Comparison of ENCODE assay signal across 17 cellular contexts in the genomic region with DNA sequence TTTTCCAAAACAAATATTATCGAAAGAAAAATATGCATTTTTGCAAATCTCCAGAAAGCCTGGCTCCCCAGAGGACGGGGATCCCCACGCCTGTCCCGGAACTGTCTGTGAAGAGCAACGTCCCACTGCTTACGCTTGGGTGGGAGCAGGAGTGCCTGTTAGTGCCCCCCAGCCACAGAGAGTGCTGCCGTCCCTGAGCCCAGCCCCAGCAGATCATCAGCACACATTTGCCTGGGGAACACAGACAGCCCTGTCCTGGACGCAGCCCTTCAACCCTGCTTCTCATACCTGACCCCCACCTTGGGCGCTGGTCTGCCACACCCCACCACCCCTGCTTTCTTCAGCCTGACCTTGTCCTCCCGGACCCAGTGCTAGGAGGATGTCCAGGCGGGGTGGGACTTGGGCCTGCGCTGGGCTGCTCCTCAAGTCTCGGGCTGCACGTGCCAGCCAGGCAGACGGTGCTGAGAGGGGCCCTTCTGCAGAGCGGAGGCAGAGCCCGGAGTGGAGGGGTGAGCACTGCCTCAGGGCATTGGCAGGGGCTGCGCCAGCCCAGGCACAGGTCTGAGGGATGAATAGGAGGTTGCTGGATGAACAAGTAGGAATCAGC.
A peak's percentile ranks its signal among the peaks of the same experiment; 100 is the strongest.
DNase-seq lines count a peak whose midpoint lies in the region; ATAC-seq, FAIRE-seq and TF ChIP-seq lines count a peak whose summit lies in the region.
"Had no signal": no experiment of that assay in that cellular context is flagged by ENCODE, and none has a peak within 500 bp of the region (broad histone marks: within the 10 kb centered on the region; RNA-seq: fewer than 3 reads in every experiment).

No MANE protein-coding gene starts in this region.

- no TSS peak for BruUV-seq in MCF 10A (replicated peaks; lab: Mats Ljungman, UMichigan)

- no peak for TF ChIP-seq CTCF in activated B cell treated with CpG ODN at 0.5 μM for 24 hours (IDR thresholded peaks at IDR 0.05)
- no peak for TF ChIP-seq CTCF in pancreas (IDR thresholded peaks at IDR 0.05)
- TF ChIP-seq CTCF in MCF 10A (IDR thresholded peaks at IDR 0.05; ENCODE audit: unreplicated experiment) = no peak

- H3K36me3 ChIP-seq in pancreas = no peaks in the 10 kb centered on the region

- peaks cover 9% of the 10 kb centered on the region for H3K36me3 Mint-ChIP-seq in activated B cell treated with CpG ODN at 0.5 μM for 24 hours (ENCODE audit: low read depth)
- no peaks in the 10 kb centered on the region for H3K36me3 Mint-ChIP-seq in MCF 10A (ENCODE audit: insufficient read depth, unreplicated experiment)
- H3K36me3 Mint-ChIP-seq: brain; CD4-positive, CD25-positive, alpha-beta regulatory T cell; immature natural killer cell had no signal

- H3K4me3 Mint-ChIP-seq in activated B cell treated with CpG ODN at 0.5 μM for 24 hours = no peak overlapping the region
- no peak overlapping the region for H3K4me3 Mint-ChIP-seq in MCF 10A (ENCODE audit: unreplicated experiment)
- H3K4me3 Mint-ChIP-seq: brain; CD4-positive, CD25-positive, alpha-beta regulatory T cell; immature natural killer cell had no signal

- no peak for FAIRE-seq in pancreas (lab: Jason Lieb, UNC)

- H3K27ac ChIP-seq in pancreas = no peak overlapping the region

- H3K4me1 Mint-ChIP-seq in activated B cell treated with CpG ODN at 0.5 μM for 24 hours (no peaks in the 10 kb centered on the region), MCF 10A (ENCODE audit: insufficient read depth, unreplicated experiment) (no peaks in the 10 kb centered on the region)
- H3K4me1 Mint-ChIP-seq: CD4-positive, CD25-positive, alpha-beta regulatory T cell; immature natural killer cell had no signal

- H3K27ac Mint-ChIP-seq in activated B cell treated with CpG ODN at 0.5 μM for 24 hours = no peak overlapping the region
- no peak overlapping the region for H3K27ac Mint-ChIP-seq in MCF 10A (ENCODE audit: low read depth, unreplicated experiment)
- H3K27ac Mint-ChIP-seq: brain, immature natural killer cell had no signal

- no peak for ATAC-seq in activated B cell treated with CpG ODN at 0.5 μM for 24 hours (ENCODE audit: low read depth)
- ATAC-seq in left cardiac atrium = no peak
- no peak for ATAC-seq in pancreas
- no peak for ATAC-seq in HG03135 (IDR thresholded peaks at IDR 0.05; ENCODE audit: unreplicated experiment)

- peak; percentile 0 for DNase-seq in Daoy (ENCODE audit: low read depth)
- DNase-seq in activated B cell treated with CpG ODN at 0.5 μM for 24 hours = peak; percentile 10
- peak; percentile 17 for DNase-seq in left cardiac atrium
- DNase-seq in pancreas = peak in 5 of 6 donors; percentile 6 to 55 (median 14)
- no peak for DNase-seq in MCF 10A (ENCODE audit: unreplicated experiment)
- DNase-seq in NCI-H1105 (lab: John Stamatoyannopoulos, UW) = no peak
- no peak for DNase-seq in NCI-H1436 treated with DMSO at 0.1 percent for 48 hours (lab: John Stamatoyannopoulos, UW)
- DNase-seq: CD4-positive, CD25-positive, alpha-beta regulatory T cell; effector memory CD4-positive, alpha-beta T cell; foreskin fibroblast; immature natural killer cell; KBM-7; NCI-H146; NCI-H526 treated with DMSO at 0.1 percent for 48 hours; SHP77 treated with DMSO at 0.1 percent for 48 hours had no signal

- H3K4me3 ChIP-seq in pancreas = no peak overlapping the region

- H3K4me1 ChIP-seq in pancreas = no peaks in the 10 kb centered on the region

- intact Hi-C loops in activated B cell treated with CpG ODN at 0.5 μM for 24 hours (cut with micrococcal nuclease) = no loop called here
- intact Hi-C loops in left cardiac atrium (cut with DNase I) = no loop called here
- intact Hi-C loops in pancreas (cut with DNase I) = no loop called here
- intact Hi-C loops in MCF 10A (cut with micrococcal nuclease) = no loop called here

- no peaks in the 10 kb centered on the region for H3K9me3 Mint-ChIP-seq in activated B cell treated with CpG ODN at 0.5 μM for 24 hours
- H3K9me3 Mint-ChIP-seq in MCF 10A (ENCODE audit: unreplicated experiment) = no peaks in the 10 kb centered on the region
- H3K9me3 Mint-ChIP-seq: CD4-positive, CD25-positive, alpha-beta regulatory T cell; immature natural killer cell had no signal

- no peaks in the 10 kb centered on the region for H3K27me3 ChIP-seq in pancreas

- H3K27me3 Mint-ChIP-seq in activated B cell treated with CpG ODN at 0.5 μM for 24 hours (no peaks in the 10 kb centered on the region), MCF 10A (ENCODE audit: insufficient read depth, unreplicated experiment) (no peaks in the 10 kb centered on the region)
- H3K27me3 Mint-ChIP-seq: brain; CD4-positive, CD25-positive, alpha-beta regulatory T cell had no signal

- CTCF ChIA-PET in activated B cell treated with CpG ODN at 0.5 μM for 24 hours (lab: Charles Lee) = no interaction called here
- CTCF ChIA-PET in MCF 10A (lab: Yijun Ruan, JAX) = no interaction called here

- H3K9me3 ChIP-seq in pancreas = no peaks in the 10 kb centered on the region

- POLR2A ChIA-PET in activated B cell treated with CpG ODN at 0.5 μM for 24 hours (lab: Charles Lee) = no interaction called here
- POLR2A ChIA-PET in MCF 10A (lab: Yijun Ruan, JAX) = no interaction called here

- WGBS in pancreas, 2 donors = 90 to 95% methylated on average over 18 of the region's 18 CpGs

Comparison
In these comparisons a context has a peak if more than half of its experiments do, and no peak if none do; other contexts are left out.
1. DNase-seq: peak in Daoy (single experiment), activated B cell treated with CpG ODN at 0.5 μM for 24 hours (single experiment), left cardiac atrium (single experiment) and pancreas (5 of 6); none in MCF 10A (single experiment), NCI-H1105 (single experiment) and NCI-H1436 treated with DMSO at 0.1 percent for 48 hours (single experiment).